ENCODE assay signal across 1 cellular context in genomic region chr6:53258076-53258773, GRCh38.
TF ChIP-seq lines count a peak whose summit lies in the region.

No MANE protein-coding gene starts in this region.

TF ChIP-seq in HepG2, 621 proteins besides CTCF, POLR2A, EP300 and RAD21 (continued from another document):
- TF ChIP-seq ZNF124 (CRISPR knock-in tag; IDR thresholded peaks at IDR 0.05) (no peak), ZBTB8A (CRISPR knock-in tag; IDR thresholded peaks at IDR 0.05; ENCODE audit: borderline replicate concordance, low read depth) (no peak), IRF9 (CRISPR knock-in tag; IDR thresholded peaks at IDR 0.05; ENCODE audit: borderline replicate concordance) (no peak), NCOA1 (CRISPR knock-in tag; IDR thresholded peaks at IDR 0.05) (no peak), ZBTB14 (CRISPR knock-in tag; IDR thresholded peaks at IDR 0.05) (no peak), RBM22 (optimal IDR thresholded peaks at IDR 0.05; ENCODE audit: low read length) (no peak)
TF ChIP-seq in HepG2: peak in this region for 0.
